23 cellular contexts compared by ENCODE assay signal in genomic region chr11:61806785-61807184, GRCh38. TPM values are rescaled to one million over a fixed set of nuclear protein-coding genes. Genes with fewer than 3 reads are reported as not detected.
DNase-seq lines count a peak whose midpoint lies in the region; ATAC-seq, FAIRE-seq and TF ChIP-seq lines count a peak whose summit lies in the region.
"Had no signal": no experiment of that assay in that cellular context is flagged by ENCODE, and none has a peak within 500 bp of the region (broad histone marks: within the 10 kb centered on the region; RNA-seq: fewer than 3 reads in every experiment).

No MANE protein-coding gene starts in this region.

- H3K27me3 Mint-ChIP-seq in activated CD8-positive, alpha-beta T cell treated with anti-CD3 and anti-CD28 coated beads, Interleukin-2, amount 10 ng/mL, durations not matched to agents 7 days and 5 days (ENCODE audit: low read depth) = no peaks in the 10 kb centered on the region
- no peaks in the 10 kb centered on the region for H3K27me3 Mint-ChIP-seq in activated CD8-positive, alpha-beta T cell treated with anti-CD3 and anti-CD28 coated beads for 36 hours
- no peaks in the 10 kb centered on the region for H3K27me3 Mint-ChIP-seq in nephron progenitor cell (ENCODE audit: low read depth, poor library complexity)
- no peaks in the 10 kb centered on the region for H3K27me3 Mint-ChIP-seq in stimulated activated naive CD8-positive, alpha-beta T cell treated with anti-CD3 and anti-CD28 coated beads, Interleukin-15, amount 100 ng/mL, for 72 hours
- H3K27me3 Mint-ChIP-seq: IgD-negative memory B cell had no signal

- no peaks in the 10 kb centered on the region for H3K9me3 ChIP-seq in K562 (replicated peaks; ENCODE audit: control insufficient read depth, insufficient read depth, low read depth, low read length)
- H3K9me3 ChIP-seq: A549, Caco-2 had no signal

- FAIRE-seq in K562 (lab: Jason Lieb, UNC) = no peak
- FAIRE-seq: A549, D721Med, G401.6, GM12892, GM18507, H54, HTR-8/SVneo had no signal

- no peaks in the 10 kb centered on the region for H3K27me3 ChIP-seq in K562 (ENCODE audit: control insufficient read depth in 2 of 2, insufficient read depth in 2 of 2, low read length in 2 of 2)

- H3K36me3 Mint-ChIP-seq in activated CD8-positive, alpha-beta T cell treated with anti-CD3 and anti-CD28 coated beads, Interleukin-2, amount 10 ng/mL, durations not matched to agents 7 days and 5 days (ENCODE audit: low read depth) = peaks cover 75% of the 10 kb centered on the region
- H3K36me3 Mint-ChIP-seq in activated CD8-positive, alpha-beta T cell treated with anti-CD3 and anti-CD28 coated beads for 36 hours (ENCODE audit: low read depth) = peaks cover 43% of the 10 kb centered on the region
- peaks cover 95% of the 10 kb centered on the region for H3K36me3 Mint-ChIP-seq in nephron progenitor cell (ENCODE audit: low read depth)
- H3K36me3 Mint-ChIP-seq: IgD-negative memory B cell had no signal

- H3K9me1 ChIP-seq in K562 (ENCODE audit: control insufficient read depth, insufficient read depth, low read length) = peaks cover 6% of the 10 kb centered on the region

- peaks cover 22 to 26% of the 10 kb centered on the region in 2 experiments; a peak in 4 of 5 replicates for H3K4me1 ChIP-seq in K562 (replicated peaks in 1 of 2; ENCODE audit: control insufficient read depth in 2 of 2, insufficient read depth in 2 of 2, low read length in 2 of 2)
- H3K4me1 ChIP-seq: Caco-2 had no signal

- TF ChIP-seq CTCF in activated CD8-positive, alpha-beta T cell treated with anti-CD3 and anti-CD28 coated beads for 36 hours (IDR thresholded peaks at IDR 0.05) = no peak
- TF ChIP-seq CTCF in K562 (IDR thresholded peaks at IDR 0.05 in 2 of 3, conservative IDR thresholded peaks at IDR 0.05 in 1 of 3; ENCODE audit: insufficient read depth in 2 of 3, low read depth in 1 of 3, low read length in 3 of 3) (no peak), nephron progenitor cell (IDR thresholded peaks at IDR 0.05) (no peak)

- H3K27ac ChIP-seq in K562 (ENCODE audit: extremely low read depth, low read depth, low read length) = no peak overlapping the region
- H3K27ac ChIP-seq: 22Rv1, A549, C4-2B, GM23248, HL-60 had no signal

- H3K79me2 ChIP-seq in K562 (ENCODE audit: control insufficient read depth, insufficient read depth, low read length) = peaks cover 32% of the 10 kb centered on the region; the same call in 2 of the 3 replicates

- peak; percentile 71 for TF ChIP-seq POLR2A in K562 (conservative IDR thresholded peaks at IDR 0.05)

- H3K9me3 Mint-ChIP-seq in activated CD8-positive, alpha-beta T cell treated with anti-CD3 and anti-CD28 coated beads, Interleukin-2, amount 10 ng/mL, durations not matched to agents 7 days and 5 days (ENCODE audit: insufficient read depth) = no peaks in the 10 kb centered on the region
- no peaks in the 10 kb centered on the region for H3K9me3 Mint-ChIP-seq in activated CD8-positive, alpha-beta T cell treated with anti-CD3 and anti-CD28 coated beads for 36 hours
- no peaks in the 10 kb centered on the region for H3K9me3 Mint-ChIP-seq in nephron progenitor cell
- H3K9me3 Mint-ChIP-seq in stimulated activated naive CD8-positive, alpha-beta T cell treated with anti-CD3 and anti-CD28 coated beads, Interleukin-15, amount 100 ng/mL, for 72 hours = no peaks in the 10 kb centered on the region
- H3K9me3 Mint-ChIP-seq: CD4-positive, alpha-beta T cell; IgD-negative memory B cell had no signal

- H4K20me1 ChIP-seq in K562 (replicated peaks; ENCODE audit: control insufficient read depth, insufficient read depth, low read length) = no peaks in the 10 kb centered on the region; the same call in 1 of the 2 replicates

- no peak for TF ChIP-seq EP300 in K562 (IDR thresholded peaks at IDR 0.05; ENCODE audit: low read length)

- H3K36me3 ChIP-seq in K562 (ENCODE audit: control insufficient read depth, insufficient read depth, low read length) = peaks cover 97% of the 10 kb centered on the region

- no TSS peak for BruUV-seq in K562 (replicated peaks; lab: Mats Ljungman, UMichigan)

- no peak overlapping the region for H2AFZ ChIP-seq in K562 (ENCODE audit: low read depth, low read length)
- H2AFZ ChIP-seq: GM23248 had no signal

- no peak for TF ChIP-seq RAD21 in K562 (CRISPR knock-in tag; conservative IDR thresholded peaks at IDR 0.05 in 1 of 2, IDR thresholded peaks at IDR 0.05 in 1 of 2)

- POLR2A ChIA-PET in activated CD8-positive, alpha-beta T cell treated with anti-CD3 and anti-CD28 coated beads, Interleukin-2, amount 10 ng/mL, durations not matched to agents 7 days and 5 days (lab: Charles Lee) = interaction anchor here (0.8 to 3.3 kb wide), 2 partner anchors 9 to 14 kb away, joined by 3 to 15 read pairs; partner anchors contain the start of genes FEN1 and TMEM258
- POLR2A ChIA-PET in activated CD8-positive, alpha-beta T cell treated with anti-CD3 and anti-CD28 coated beads for 36 hours (lab: Charles Lee) = interaction anchor here (3.2 to 13.6 kb wide), 2 partner anchors 7 to 10 kb away, joined by 18 to 119 read pairs; partner anchors contain the start of gene FADS1
- POLR2A ChIA-PET in K562 (lab: Yijun Ruan, JAX) = interaction anchor here (0.8 to 7.6 kb wide), 5 partner anchors 9 to 142 kb away, joined by 3 to 97 read pairs (median 16); partner anchors contain the start of genes FADS1, FEN1 and TMEM258

- H3K4me1 Mint-ChIP-seq in activated CD8-positive, alpha-beta T cell treated with anti-CD3 and anti-CD28 coated beads, Interleukin-2, amount 10 ng/mL, durations not matched to agents 7 days and 5 days (ENCODE audit: low read depth) = no peaks in the 10 kb centered on the region
- H3K4me1 Mint-ChIP-seq in activated CD8-positive, alpha-beta T cell treated with anti-CD3 and anti-CD28 coated beads for 36 hours (ENCODE audit: low read depth) = no peaks in the 10 kb centered on the region
- peaks cover 6% of the 10 kb centered on the region for H3K4me1 Mint-ChIP-seq in nephron progenitor cell
- peaks cover 5% of the 10 kb centered on the region for H3K4me1 Mint-ChIP-seq in stimulated activated naive CD8-positive, alpha-beta T cell treated with anti-CD3 and anti-CD28 coated beads, Interleukin-15, amount 100 ng/mL, for 72 hours

- no peak overlapping the region for H3K4me2 ChIP-seq in K562 (ENCODE audit: insufficient read depth, low read length)
- H3K4me2 ChIP-seq: A549 had no signal

- 92% methylated on average over 5 of the region's 5 CpGs for WGBS in K562 (ENCODE audit: insufficient coverage, low coverage, missing lambda C conversion rate)

- in situ Hi-C loops in K562 (cut with MboI) = no loop called here

- H3K9ac ChIP-seq in K562 (ENCODE audit: insufficient read depth in 1 of 2, low read depth in 2 of 2, low read length in 2 of 2) = peak overlapping the region in 1 of 2 experiments; percentile 68; a peak in 1 of 4 replicates
- H3K9ac ChIP-seq: GM23248 had no signal

- CTCF ChIA-PET in activated CD8-positive, alpha-beta T cell treated with anti-CD3 and anti-CD28 coated beads, Interleukin-2, amount 10 ng/mL, durations not matched to agents 7 days and 5 days (lab: Charles Lee) = interaction anchor here (0.8 to 4.3 kb wide), 4 partner anchors 8 to 277 kb away, joined by 3 to 43 read pairs (median 4); partner anchors contain the start of gene FADS1
- CTCF ChIA-PET in activated CD8-positive, alpha-beta T cell treated with anti-CD3 and anti-CD28 coated beads for 36 hours (lab: Charles Lee) = interaction anchor here (1.8 to 4.2 kb wide), 2 partner anchors 10 to 56 kb away, joined by 4 to 44 read pairs; no protein-coding TSS in a partner anchor
- CTCF ChIA-PET in K562 (lab: Yijun Ruan, JAX; ENCODE audit: low intra/inter-chr PET ratio) = no interaction called here

- no peak for DNase-seq in activated CD8-positive, alpha-beta T cell treated with anti-CD3 and anti-CD28 coated beads, Interleukin-2, amount 10 ng/mL, durations not matched to agents 7 days and 5 days
- no peak for DNase-seq in activated CD8-positive, alpha-beta T cell treated with anti-CD3 and anti-CD28 coated beads for 36 hours
- DNase-seq in K562 (ENCODE audit: extremely low read depth in 1 of 4, low spot score in 3 of 4) = no peak
- no peak for DNase-seq in nephron progenitor cell
- no peak for DNase-seq in HPDE6-E6E7 (ENCODE audit: extremely low spot score)
- DNase-seq in stimulated activated naive CD8-positive, alpha-beta T cell treated with anti-CD3 and anti-CD28 coated beads, Interleukin-15, amount 100 ng/mL, for 72 hours = no peak
- DNase-seq: AML-193; Caco-2; CD4-positive, alpha-beta T cell; GM23248; HCEC 1CT had no signal

- H3K4me3 Mint-ChIP-seq in activated CD8-positive, alpha-beta T cell treated with anti-CD3 and anti-CD28 coated beads, Interleukin-2, amount 10 ng/mL, durations not matched to agents 7 days and 5 days = no peak overlapping the region
- H3K4me3 Mint-ChIP-seq in activated CD8-positive, alpha-beta T cell treated with anti-CD3 and anti-CD28 coated beads for 36 hours = no peak overlapping the region
- H3K4me3 Mint-ChIP-seq in nephron progenitor cell = no peak overlapping the region
- H3K4me3 Mint-ChIP-seq in stimulated activated naive CD8-positive, alpha-beta T cell treated with anti-CD3 and anti-CD28 coated beads, Interleukin-15, amount 100 ng/mL, for 72 hours = no peak overlapping the region
- H3K4me3 Mint-ChIP-seq: CD4-positive, alpha-beta T cell; IgD-negative memory B cell had no signal

- ATAC-seq in activated CD8-positive, alpha-beta T cell treated with anti-CD3 and anti-CD28 coated beads, Interleukin-2, amount 10 ng/mL, durations not matched to agents 7 days and 5 days = no peak
- ATAC-seq in activated CD8-positive, alpha-beta T cell treated with anti-CD3 and anti-CD28 coated beads for 36 hours = no peak
- ATAC-seq in K562 (peak; percentile 13; the same call in 1 of the 3 replicates), HG03521 (IDR thresholded peaks at IDR 0.05; ENCODE audit: unreplicated experiment) (no peak)
- ATAC-seq in stimulated activated naive CD8-positive, alpha-beta T cell treated with anti-CD3 and anti-CD28 coated beads, Interleukin-15, amount 100 ng/mL, for 72 hours = no peak
- ATAC-seq: A549 had no signal

- H3K27ac Mint-ChIP-seq in activated CD8-positive, alpha-beta T cell treated with anti-CD3 and anti-CD28 coated beads, Interleukin-2, amount 10 ng/mL, durations not matched to agents 7 days and 5 days = peak overlapping the region; percentile 62
- no peak overlapping the region for H3K27ac Mint-ChIP-seq in activated CD8-positive, alpha-beta T cell treated with anti-CD3 and anti-CD28 coated beads for 36 hours
- peak overlapping the region; percentile 74 for H3K27ac Mint-ChIP-seq in nephron progenitor cell
- no peak overlapping the region for H3K27ac Mint-ChIP-seq in stimulated activated naive CD8-positive, alpha-beta T cell treated with anti-CD3 and anti-CD28 coated beads, Interleukin-15, amount 100 ng/mL, for 72 hours
- H3K27ac Mint-ChIP-seq: CD4-positive, alpha-beta T cell; IgD-negative memory B cell had no signal

- no peak overlapping the region for H3K4me3 ChIP-seq in K562
- H3K4me3 ChIP-seq: A549, GM23248 had no signal

- intact Hi-C loops in activated CD8-positive, alpha-beta T cell treated with anti-CD3 and anti-CD28 coated beads for 36 hours (cut with micrococcal nuclease) = no loop called here
- intact Hi-C loops in K562 (cut with micrococcal nuclease) = no loop called here

RNA-seq across cellular contexts. Expression of gene FADS1, which starts 10.0 kb away (rescaled TPM):
- total RNA-seq in activated CD8-positive, alpha-beta T cell treated with anti-CD3 and anti-CD28 coated beads, Interleukin-2, amount 10 ng/mL, durations not matched to agents 7 days and 5 days = 10 to 100 TPM; 84.1 to 92.8 TPM
- total RNA-seq in activated CD8-positive, alpha-beta T cell treated with anti-CD3 and anti-CD28 coated beads for 36 hours = 10 to 100 TPM; 33.9 to 34.4 TPM
- total RNA-seq in K562 (2011; cell fraction: chromatin; rRNA removed; ENCODE audit: low replicate concordance) = 611 and 866 TPM in 2 replicates
- total RNA-seq in K562 (2011; cell fraction: nucleolus; rRNA removed) = 866 and 894 TPM in 2 replicates
- total RNA-seq in K562 (2011; cell fraction: nucleoplasm; rRNA removed) = 825 and 959 TPM in 2 replicates
- total RNA-seq in K562 (2014; rRNA removed) = 250 and 292 TPM in 2 replicates
- total RNA-seq in K562 (2014; rRNA removed; fragmentation: Illumina TruSeq; extraction: Trizol) = 367 and 390 TPM in 2 replicates
- 353 and 364 TPM in 2 replicates for total RNA-seq in K562 (2015; rRNA removed; fragmentation: Illumina TruSeq; extraction: Trizol)
- total RNA-seq in K562 (2021) = 378 and 411 TPM in 2 replicates
- 747 and 864 TPM in 2 replicates for polyA plus RNA-seq in K562 (2011; rRNA removed)
- polyA plus RNA-seq in K562 (2011; cell fraction: cytosol; rRNA removed) = 1,005 and 1,028 TPM in 2 replicates
- polyA plus RNA-seq in K562 (2011; cell fraction: nucleus; rRNA removed) = 277 and 375 TPM in 2 replicates
- 228 and 290 TPM in 2 replicates for polyA plus RNA-seq in K562 (2012)
- polyA plus RNA-seq in K562 (2014; fragmentation: Illumina TruSeq; extraction: Trizol) = 394 and 457 TPM in 2 replicates
- 100 to 1,000 TPM; 110 to 174 TPM for polyA plus RNA-seq in K562 (2014; fragmentation: Nextera tagmentation; extraction: Ambion mirVana)
- polyA plus RNA-seq in K562 (2014; rRNA removed) = 295 and 314 TPM in 2 replicates
- polyA minus RNA-seq in K562 (2011; rRNA and poly(A)+ RNA removed) = 571 and 760 TPM in 2 replicates
- 555 and 599 TPM in 2 replicates for polyA minus RNA-seq in K562 (2011; cell fraction: cytosol; rRNA and poly(A)+ RNA removed)
- polyA minus RNA-seq in K562 (2011; cell fraction: nucleus; rRNA and poly(A)+ RNA removed) = 280 and 292 TPM in 2 replicates

RNA-seq across cellular contexts. Expression of gene FEN1, which starts 14.1 kb away (rescaled TPM):
- total RNA-seq in activated CD8-positive, alpha-beta T cell treated with anti-CD3 and anti-CD28 coated beads, Interleukin-2, amount 10 ng/mL, durations not matched to agents 7 days and 5 days = 100 to 1,000 TPM; 146 TPM
- 100 to 1,000 TPM; 109 to 114 TPM for total RNA-seq in activated CD8-positive, alpha-beta T cell treated with anti-CD3 and anti-CD28 coated beads for 36 hours
- total RNA-seq in K562 (2011; cell fraction: chromatin; rRNA removed; ENCODE audit: low replicate concordance) = 27.9 and 42.4 TPM in 2 replicates
- 50.0 and 60.9 TPM in 2 replicates for total RNA-seq in K562 (2011; cell fraction: nucleolus; rRNA removed)
- total RNA-seq in K562 (2011; cell fraction: nucleoplasm; rRNA removed) = 37.0 and 43.3 TPM in 2 replicates
- total RNA-seq in K562 (2014; rRNA removed) (156 and 172 TPM in 2 replicates), K562 (2014; rRNA removed; fragmentation: Illumina TruSeq; extraction: Trizol) (130 and 137 TPM in 2 replicates), K562 (2015; rRNA removed; fragmentation: Illumina TruSeq; extraction: Trizol) (150 and 154 TPM in 2 replicates), K562 (2021) (140 and 150 TPM in 2 replicates)
- polyA plus RNA-seq in K562 (2011; rRNA removed) (91.3 and 124 TPM in 2 replicates), K562 (2014; fragmentation: Illumina TruSeq; extraction: Trizol) (138 and 146 TPM in 2 replicates), K562 (2014; fragmentation: Nextera tagmentation; extraction: Ambion mirVana) (10 to 100 TPM; 58.1 to 86.8 TPM), K562 (2014; rRNA removed) (132 and 136 TPM in 2 replicates)
- 83.9 and 106 TPM in 2 replicates for polyA plus RNA-seq in K562 (2011; cell fraction: cytosol; rRNA removed)
- 28.7 and 36.3 TPM in 2 replicates for polyA plus RNA-seq in K562 (2011; cell fraction: nucleus; rRNA removed)
- polyA plus RNA-seq in K562 (2012) = 122 and 124 TPM in 2 replicates
- 77.5 and 111 TPM in 2 replicates for polyA minus RNA-seq in K562 (2011; rRNA and poly(A)+ RNA removed)
- 54.2 and 76.3 TPM in 2 replicates for polyA minus RNA-seq in K562 (2011; cell fraction: cytosol; rRNA and poly(A)+ RNA removed)
- polyA minus RNA-seq in K562 (2011; cell fraction: nucleus; rRNA and poly(A)+ RNA removed) = 29.8 and 34.1 TPM in 2 replicates

RNA-seq across cellular contexts. Expression of gene TMEM258, which starts 14.4 kb away (rescaled TPM):
- total RNA-seq in activated CD8-positive, alpha-beta T cell treated with anti-CD3 and anti-CD28 coated beads, Interleukin-2, amount 10 ng/mL, durations not matched to agents 7 days and 5 days = 100 to 1,000 TPM; 154 to 163 TPM
- total RNA-seq in activated CD8-positive, alpha-beta T cell treated with anti-CD3 and anti-CD28 coated beads for 36 hours = 100 to 1,000 TPM; 162 to 170 TPM
- 88.0 and 142 TPM in 2 replicates for total RNA-seq in K562 (2011; cell fraction: chromatin; rRNA removed; ENCODE audit: low replicate concordance)
- 195 and 216 TPM in 2 replicates for total RNA-seq in K562 (2011; cell fraction: nucleolus; rRNA removed)
- 192 and 237 TPM in 2 replicates for total RNA-seq in K562 (2011; cell fraction: nucleoplasm; rRNA removed)
- 97.2 and 153 TPM in 2 replicates for total RNA-seq in K562 (2014; rRNA removed)
- total RNA-seq in K562 (2014; rRNA removed; fragmentation: Illumina TruSeq; extraction: Trizol) = 227 and 239 TPM in 2 replicates
- 221 and 231 TPM in 2 replicates for total RNA-seq in K562 (2015; rRNA removed; fragmentation: Illumina TruSeq; extraction: Trizol)
- 168 and 200 TPM in 2 replicates for total RNA-seq in K562 (2021)
- 630 and 713 TPM in 2 replicates for polyA plus RNA-seq in K562 (2011; rRNA removed)
- polyA plus RNA-seq in K562 (2011; cell fraction: cytosol; rRNA removed) = 728 and 1,027 TPM in 2 replicates
- 254 and 417 TPM in 2 replicates for polyA plus RNA-seq in K562 (2011; cell fraction: nucleus; rRNA removed)
- polyA plus RNA-seq in K562 (2012) = 426 and 696 TPM in 2 replicates
- 213 and 256 TPM in 2 replicates for polyA plus RNA-seq in K562 (2014; fragmentation: Illumina TruSeq; extraction: Trizol)
- polyA plus RNA-seq in K562 (2014; fragmentation: Nextera tagmentation; extraction: Ambion mirVana) = 100 to 1,000 TPM; 794 to 856 TPM
- polyA plus RNA-seq in K562 (2014; rRNA removed) = 199 and 268 TPM in 2 replicates
- 155 and 167 TPM in 2 replicates for polyA minus RNA-seq in K562 (2011; rRNA and poly(A)+ RNA removed)
- polyA minus RNA-seq in K562 (2011; cell fraction: cytosol; rRNA and poly(A)+ RNA removed) = 111 and 157 TPM in 2 replicates
- polyA minus RNA-seq in K562 (2011; cell fraction: nucleus; rRNA and poly(A)+ RNA removed) = 46.0 and 84.9 TPM in 2 replicates

RNA-seq across cellular contexts. Expression of gene FADS2, which starts 21.3 kb away (rescaled TPM):
- 100 to 1,000 TPM; 395 to 416 TPM for total RNA-seq in activated CD8-positive, alpha-beta T cell treated with anti-CD3 and anti-CD28 coated beads, Interleukin-2, amount 10 ng/mL, durations not matched to agents 7 days and 5 days
- total RNA-seq in activated CD8-positive, alpha-beta T cell treated with anti-CD3 and anti-CD28 coated beads for 36 hours = 100 to 1,000 TPM; 131 to 134 TPM
- total RNA-seq in K562 (2011; cell fraction: chromatin; rRNA removed; ENCODE audit: low replicate concordance) = 49.3 and 107 TPM in 2 replicates
- total RNA-seq in K562 (2011; cell fraction: nucleolus; rRNA removed) = 68.6 and 70.4 TPM in 2 replicates
- total RNA-seq in K562 (2011; cell fraction: nucleoplasm; rRNA removed) = 66.5 and 86.0 TPM in 2 replicates
- 13.2 and 17.7 TPM in 2 replicates for total RNA-seq in K562 (2014; rRNA removed)
- total RNA-seq in K562 (2014; rRNA removed; fragmentation: Illumina TruSeq; extraction: Trizol) = 14.5 and 16.2 TPM in 2 replicates
- total RNA-seq in K562 (2015; rRNA removed; fragmentation: Illumina TruSeq; extraction: Trizol) = 11.5 and 12.0 TPM in 2 replicates
- total RNA-seq in K562 (2021) = 28.6 and 30.4 TPM in 2 replicates
- 42.8 and 57.1 TPM in 2 replicates for polyA plus RNA-seq in K562 (2011; rRNA removed)
- 45.6 and 51.9 TPM in 2 replicates for polyA plus RNA-seq in K562 (2011; cell fraction: cytosol; rRNA removed)
- 34.1 and 48.4 TPM in 2 replicates for polyA plus RNA-seq in K562 (2011; cell fraction: nucleus; rRNA removed)
- polyA plus RNA-seq in K562 (2012) = 27.8 and 43.6 TPM in 2 replicates
- polyA plus RNA-seq in K562 (2014; fragmentation: Illumina TruSeq; extraction: Trizol) = 33.9 and 39.7 TPM in 2 replicates
- 1 to 10 TPM; 2.9 to 5.3 TPM for polyA plus RNA-seq in K562 (2014; fragmentation: Nextera tagmentation; extraction: Ambion mirVana)
- 23.9 and 27.2 TPM in 2 replicates for polyA plus RNA-seq in K562 (2014; rRNA removed)
- 38.9 and 48.8 TPM in 2 replicates for polyA minus RNA-seq in K562 (2011; rRNA and poly(A)+ RNA removed)
- polyA minus RNA-seq in K562 (2011; cell fraction: cytosol; rRNA and poly(A)+ RNA removed) = 21.3 and 32.6 TPM in 2 replicates
- 10.5 and 15.2 TPM in 2 replicates for polyA minus RNA-seq in K562 (2011; cell fraction: nucleus; rRNA and poly(A)+ RNA removed)

RNA-seq across cellular contexts. Expression of gene MYRF, which starts 54.3 kb away (rescaled TPM):
- 1 to 10 TPM; 2.8 to 2.9 TPM for total RNA-seq in activated CD8-positive, alpha-beta T cell treated with anti-CD3 and anti-CD28 coated beads, Interleukin-2, amount 10 ng/mL, durations not matched to agents 7 days and 5 days
- 1 to 10 TPM in 1 of 2 experiments, under 1 TPM in 1; 0.97 to 1.6 TPM for total RNA-seq in activated CD8-positive, alpha-beta T cell treated with anti-CD3 and anti-CD28 coated beads for 36 hours
- 95.5 and 239 TPM in 2 replicates for total RNA-seq in K562 (2011; cell fraction: chromatin; rRNA removed; ENCODE audit: low replicate concordance)
- total RNA-seq in K562 (2011; cell fraction: nucleolus; rRNA removed) = 109 and 132 TPM in 2 replicates
- 92.2 and 107 TPM in 2 replicates for total RNA-seq in K562 (2011; cell fraction: nucleoplasm; rRNA removed)
- total RNA-seq in K562 (2014; rRNA removed) = 7.1 and 11.0 TPM in 2 replicates
- total RNA-seq in K562 (2014; rRNA removed; fragmentation: Illumina TruSeq; extraction: Trizol) = 2.6 and 3.3 TPM in 2 replicates
- total RNA-seq in K562 (2015; rRNA removed; fragmentation: Illumina TruSeq; extraction: Trizol) = 4.0 and 4.1 TPM in 2 replicates
- 21.4 and 25.8 TPM in 2 replicates for total RNA-seq in K562 (2021)
- 10.4 and 16.6 TPM in 2 replicates for polyA plus RNA-seq in K562 (2011; rRNA removed)
- 13.6 and 26.3 TPM in 2 replicates for polyA plus RNA-seq in K562 (2011; cell fraction: cytosol; rRNA removed)
- 104 and 152 TPM in 2 replicates for polyA plus RNA-seq in K562 (2011; cell fraction: nucleus; rRNA removed)
- 14.8 and 25.8 TPM in 2 replicates for polyA plus RNA-seq in K562 (2012)
- polyA plus RNA-seq in K562 (2014; fragmentation: Illumina TruSeq; extraction: Trizol) = 14.7 and 17.8 TPM in 2 replicates
- 1 to 10 TPM; 2.3 TPM for polyA plus RNA-seq in K562 (2014; fragmentation: Nextera tagmentation; extraction: Ambion mirVana)
- polyA plus RNA-seq in K562 (2014; rRNA removed) = 15.6 and 17.4 TPM in 2 replicates
- 6.8 and 8.5 TPM in 2 replicates for polyA minus RNA-seq in K562 (2011; rRNA and poly(A)+ RNA removed)
- 22.7 and 23.9 TPM in 2 replicates for polyA minus RNA-seq in K562 (2011; cell fraction: cytosol; rRNA and poly(A)+ RNA removed)
- 32.4 and 34.1 TPM in 2 replicates for polyA minus RNA-seq in K562 (2011; cell fraction: nucleus; rRNA and poly(A)+ RNA removed)
- total RNA-seq: GM23248 had no signal
- polyA plus RNA-seq: IgD-negative memory B cell had no signal

Comparison
In these comparisons a context has a peak if more than half of its experiments do, and no peak if none do; other contexts are left out.
1. H3K27ac Mint-ChIP-seq: peak in activated CD8-positive, alpha-beta T cell treated with anti-CD3 and anti-CD28 coated beads, Interleukin-2, amount 10 ng/mL, durations not matched to agents 7 days and 5 days (single experiment) and nephron progenitor cell (single experiment); none in activated CD8-positive, alpha-beta T cell treated with anti-CD3 and anti-CD28 coated beads for 36 hours (single experiment) and stimulated activated naive CD8-positive, alpha-beta T cell treated with anti-CD3 and anti-CD28 coated beads, Interleukin-15, amount 100 ng/mL, for 72 hours (0 of 2).